In the genomic region with DNA sequence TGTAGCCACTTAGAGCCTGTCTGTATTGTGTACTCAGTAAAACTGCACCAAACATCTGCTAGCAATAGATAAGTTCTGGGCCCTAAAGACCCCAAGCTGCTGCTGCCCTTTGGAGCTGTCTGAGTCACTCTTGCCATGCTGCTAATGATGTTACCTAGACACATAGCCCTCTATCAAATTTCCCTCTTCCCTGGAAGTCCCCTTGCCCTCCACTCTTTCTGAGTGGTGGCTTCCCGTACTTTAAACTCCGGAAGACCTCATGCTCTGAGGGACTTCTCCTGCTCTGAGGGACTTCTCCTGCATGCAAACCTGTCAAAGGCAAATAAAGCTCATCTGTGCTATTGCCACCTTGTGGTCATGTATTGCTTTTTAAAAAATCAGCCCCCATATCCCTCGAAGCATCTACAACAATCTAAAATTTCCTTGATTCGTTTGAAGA, we compare ENCODE assay signal across 8 cellular contexts. TPM values are rescaled to one million over a fixed set of nuclear protein-coding genes. Genes with fewer than 3 reads are reported as not detected.
A peak's percentile ranks its signal among the peaks of the same experiment; 100 is the strongest.
DNase-seq lines count a peak whose midpoint lies in the region; ATAC-seq and TF ChIP-seq lines count a peak whose summit lies in the region.

No MANE protein-coding gene starts in this region.

- no peak overlapping the region for H3K27ac ChIP-seq in MM.1S (ENCODE audit: low read length)

- H3K27me3 Mint-ChIP-seq in activated naive CD8-positive, alpha-beta T cell treated with anti-CD3 and anti-CD28 coated beads, Interleukin-2, amount 50 U/mL, for 24 hours, result peaks cover 7% of the 10 kb centered on the region
- no peaks in the 10 kb centered on the region for H3K27me3 Mint-ChIP-seq in activated naive CD8-positive, alpha-beta T cell treated with anti-CD3 and anti-CD28 coated beads for 36 hours
- H3K27me3 Mint-ChIP-seq in HFFc6 (ENCODE audit: insufficient read depth), result no peaks in the 10 kb centered on the region; the same call in 1 of the 2 replicates

- no peak overlapping the region for H3K27ac Mint-ChIP-seq in activated naive CD8-positive, alpha-beta T cell treated with anti-CD3 and anti-CD28 coated beads, Interleukin-2, amount 50 U/mL, for 24 hours
- H3K27ac Mint-ChIP-seq in activated naive CD8-positive, alpha-beta T cell treated with anti-CD3 and anti-CD28 coated beads for 36 hours, result no peak overlapping the region
- H3K27ac Mint-ChIP-seq in HFFc6, result no peak overlapping the region
- H3K27ac Mint-ChIP-seq in stimulated activated effector memory CD8-positive, alpha-beta T cell treated with anti-CD3 and anti-CD28 coated beads, Interleukin-12 subunit alpha, Interleukin-12 subunit beta, amount 100 ng/mL, for 72 hours, result no peak overlapping the region

- H3K4me1 ChIP-seq in MM.1S (ENCODE audit: low read length), result no peaks in the 10 kb centered on the region

- peak; percentile 73 for ATAC-seq in activated naive CD8-positive, alpha-beta T cell treated with anti-CD3 and anti-CD28 coated beads, Interleukin-2, amount 50 U/mL, for 24 hours
- ATAC-seq in stimulated activated effector memory CD8-positive, alpha-beta T cell treated with anti-CD3 and anti-CD28 coated beads, Interleukin-12 subunit alpha, Interleukin-12 subunit beta, amount 100 ng/mL, for 72 hours, result peak; percentile 50

- H3K9ac ChIP-seq in MM.1S (ENCODE audit: low read length), result no peak overlapping the region

- no peak overlapping the region for H3K4me2 ChIP-seq in MM.1S (ENCODE audit: low read depth, low read length)

- H3K9me3 ChIP-seq in MM.1S (replicated peaks; ENCODE audit: insufficient read depth, low read length), result no peaks in the 10 kb centered on the region

- no peaks in the 10 kb centered on the region for H3K9me2 ChIP-seq in MM.1S (replicated peaks; ENCODE audit: insufficient read depth, low read length)

- H3K4me1 Mint-ChIP-seq in activated naive CD8-positive, alpha-beta T cell treated with anti-CD3 and anti-CD28 coated beads, Interleukin-2, amount 50 U/mL, for 24 hours, result peaks cover 12% of the 10 kb centered on the region
- no peaks in the 10 kb centered on the region for H3K4me1 Mint-ChIP-seq in activated naive CD8-positive, alpha-beta T cell treated with anti-CD3 and anti-CD28 coated beads for 36 hours
- peaks cover 54% of the 10 kb centered on the region for H3K4me1 Mint-ChIP-seq in HFFc6 (ENCODE audit: low read depth)
- no peaks in the 10 kb centered on the region for H3K4me1 Mint-ChIP-seq in stimulated activated effector memory CD8-positive, alpha-beta T cell treated with anti-CD3 and anti-CD28 coated beads, Interleukin-12 subunit alpha, Interleukin-12 subunit beta, amount 100 ng/mL, for 72 hours

- no peak overlapping the region for H2AFZ ChIP-seq in MM.1S (ENCODE audit: low read length)

- H3F3A ChIP-seq in MM.1S (ENCODE audit: insufficient read depth, low read length), result no peaks in the 10 kb centered on the region

- no peaks in the 10 kb centered on the region for H3K9me3 Mint-ChIP-seq in activated naive CD8-positive, alpha-beta T cell treated with anti-CD3 and anti-CD28 coated beads, Interleukin-2, amount 50 U/mL, for 24 hours
- H3K9me3 Mint-ChIP-seq in activated naive CD8-positive, alpha-beta T cell treated with anti-CD3 and anti-CD28 coated beads for 36 hours, result no peaks in the 10 kb centered on the region
- H3K9me3 Mint-ChIP-seq in HFFc6, result no peaks in the 10 kb centered on the region; the same call in 1 of the 2 replicates
- no peaks in the 10 kb centered on the region for H3K9me3 Mint-ChIP-seq in stimulated activated effector memory CD8-positive, alpha-beta T cell treated with anti-CD3 and anti-CD28 coated beads, Interleukin-12 subunit alpha, Interleukin-12 subunit beta, amount 100 ng/mL, for 72 hours

- H3K27me3 ChIP-seq in MM.1S (replicated peaks; ENCODE audit: insufficient read depth, low read length), result no peaks in the 10 kb centered on the region

- no peaks in the 10 kb centered on the region for H4K20me1 ChIP-seq in MM.1S (ENCODE audit: insufficient read depth, low read length)

- no peaks in the 10 kb centered on the region for H3K36me3 Mint-ChIP-seq in activated naive CD8-positive, alpha-beta T cell treated with anti-CD3 and anti-CD28 coated beads, Interleukin-2, amount 50 U/mL, for 24 hours (ENCODE audit: low read depth)
- no peaks in the 10 kb centered on the region for H3K36me3 Mint-ChIP-seq in activated naive CD8-positive, alpha-beta T cell treated with anti-CD3 and anti-CD28 coated beads for 36 hours
- peaks cover 33% of the 10 kb centered on the region for H3K36me3 Mint-ChIP-seq in HFFc6 (ENCODE audit: low read depth)
- H3K36me3 Mint-ChIP-seq in stimulated activated effector memory CD8-positive, alpha-beta T cell treated with anti-CD3 and anti-CD28 coated beads, Interleukin-12 subunit alpha, Interleukin-12 subunit beta, amount 100 ng/mL, for 72 hours, result no peaks in the 10 kb centered on the region

- H3K4me3 ChIP-seq in MM.1S (ENCODE audit: low read length), result no peak overlapping the region

- peak; percentile 77 for TF ChIP-seq CTCF in HFFc6 (IDR thresholded peaks at IDR 0.05)
- TF ChIP-seq CTCF in MM.1S (IDR thresholded peaks at IDR 0.05; ENCODE audit: low read length), result peak; percentile 62

- no peaks in the 10 kb centered on the region for H3K79me2 ChIP-seq in MM.1S (ENCODE audit: low read length)

- peak; percentile 3 for DNase-seq in activated naive CD8-positive, alpha-beta T cell treated with anti-CD3 and anti-CD28 coated beads, Interleukin-2, amount 50 U/mL, for 24 hours
- no peak for DNase-seq in activated naive CD8-positive, alpha-beta T cell treated with anti-CD3 and anti-CD28 coated beads for 36 hours
- DNase-seq in HFFc6 (peak; percentile 13), MM.1S (peak; percentile 19), astrocyte of the hippocampus (ENCODE audit: low read depth, low spot score) (peak; percentile 18), activated gamma-delta T cell treated with Interleukin-2 at 50 U/mL for 16 hours (no peak)
- no peak for DNase-seq in stimulated activated effector memory CD8-positive, alpha-beta T cell treated with anti-CD3 and anti-CD28 coated beads, Interleukin-12 subunit alpha, Interleukin-12 subunit beta, amount 100 ng/mL, for 72 hours (ENCODE audit: low spot score in 2 of 2)
- no peak for DNase-seq in stimulated activated CD8-positive, alpha-beta memory T cell treated with anti-CD3 and anti-CD28 coated beads, Interleukin-4, amount 100 ng/mL, for 48 hours

- no peaks in the 10 kb centered on the region for H3K36me3 ChIP-seq in MM.1S (replicated peaks; ENCODE audit: insufficient read depth, low read length)

- no peak overlapping the region for H3K4me3 Mint-ChIP-seq in activated naive CD8-positive, alpha-beta T cell treated with anti-CD3 and anti-CD28 coated beads, Interleukin-2, amount 50 U/mL, for 24 hours
- no peak overlapping the region for H3K4me3 Mint-ChIP-seq in activated naive CD8-positive, alpha-beta T cell treated with anti-CD3 and anti-CD28 coated beads for 36 hours
- 0 out of 2 replicates have a peak overlapping the region, but pooled peaks have one; percentile 27 for H3K4me3 Mint-ChIP-seq in HFFc6
- H3K4me3 Mint-ChIP-seq in stimulated activated effector memory CD8-positive, alpha-beta T cell treated with anti-CD3 and anti-CD28 coated beads, Interleukin-12 subunit alpha, Interleukin-12 subunit beta, amount 100 ng/mL, for 72 hours, result no peak overlapping the region

RNA-seq across cellular contexts. Expression of gene FH, which starts 34.0 kb away (rescaled TPM):
- 100 to 1,000 TPM; 101 to 103 TPM for total RNA-seq in activated naive CD8-positive, alpha-beta T cell treated with anti-CD3 and anti-CD28 coated beads for 36 hours
- 100 to 1,000 TPM; 107 to 137 (median 123) TPM for total RNA-seq in HFFc6 (2021; fragmentation: NEBNext Ultra II Directional; extraction: Animal tissue kit (Norgen Biotek cat#: 25700))

RNA-seq across cellular contexts. Expression of gene KMO, which starts 46.6 kb away (rescaled TPM):
- total RNA-seq in activated naive CD8-positive, alpha-beta T cell treated with anti-CD3 and anti-CD28 coated beads for 36 hours, result under 1 TPM; 0.34 to 0.37 TPM
- not detected for total RNA-seq in HFFc6 (2021; fragmentation: NEBNext Ultra II Directional; extraction: Animal tissue kit (Norgen Biotek cat#: 25700))

Comparison
In these comparisons a context has a peak if more than half of its experiments do, and no peak if none do; other contexts are left out.
1. DNase-seq: peak in activated naive CD8-positive, alpha-beta T cell treated with anti-CD3 and anti-CD28 coated beads, Interleukin-2, amount 50 U/mL, for 24 hours (single experiment), HFFc6 (single experiment), MM.1S (single experiment) and astrocyte of the hippocampus (single experiment); none in activated naive CD8-positive, alpha-beta T cell treated with anti-CD3 and anti-CD28 coated beads for 36 hours (single experiment), stimulated activated effector memory CD8-positive, alpha-beta T cell treated with anti-CD3 and anti-CD28 coated beads, Interleukin-12 subunit alpha, Interleukin-12 subunit beta, amount 100 ng/mL, for 72 hours (0 of 2), stimulated activated CD8-positive, alpha-beta memory T cell treated with anti-CD3 and anti-CD28 coated beads, Interleukin-4, amount 100 ng/mL, for 48 hours (single experiment) and activated gamma-delta T cell treated with Interleukin-2 at 50 U/mL for 16 hours (single experiment).